In the genomic region with DNA sequence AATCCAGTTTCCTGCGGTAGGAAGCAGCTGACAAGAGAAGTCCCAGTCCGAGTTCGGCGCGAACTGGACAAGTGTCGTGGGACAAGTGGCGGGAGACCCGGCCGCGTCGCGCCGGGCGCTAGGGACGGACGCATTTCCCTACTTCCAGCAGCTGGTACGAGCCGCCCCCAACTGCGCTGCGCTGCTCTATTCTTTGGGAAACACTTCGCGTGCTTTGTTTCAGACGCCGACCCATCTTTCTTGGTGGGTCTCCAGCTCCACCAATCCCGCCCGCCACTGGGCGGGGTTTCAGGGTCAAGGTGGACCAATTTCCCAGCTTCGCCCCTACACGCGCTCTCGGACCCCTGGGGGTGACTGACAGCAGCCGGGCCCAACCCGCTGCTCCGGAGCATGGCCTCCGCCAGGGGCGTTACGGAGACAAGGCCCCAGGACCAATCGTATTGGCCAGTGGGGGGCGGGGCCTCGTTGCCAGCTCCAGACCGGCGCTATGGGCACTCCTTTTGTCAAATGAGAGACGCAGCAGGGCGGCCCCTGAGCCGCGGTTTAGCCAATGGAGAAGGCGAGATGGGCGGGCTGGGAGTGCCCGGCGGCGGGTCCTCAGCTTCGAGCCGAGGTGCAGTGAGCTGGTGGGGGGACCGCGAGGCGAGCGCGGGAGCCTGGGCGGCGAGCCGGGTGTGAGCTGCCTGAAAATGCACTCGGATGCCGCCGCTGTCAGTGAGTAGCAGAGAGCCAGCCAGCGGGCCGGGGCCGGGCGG, we compare ENCODE assay signal across 8 cellular contexts. TPM values are rescaled to one million over a fixed set of nuclear protein-coding genes. Genes with fewer than 3 reads are reported as not detected.
DNase-seq lines count a peak whose midpoint lies in the region; ATAC-seq, FAIRE-seq and TF ChIP-seq lines count a peak whose summit lies in the region.

A gene (plus strand): TSS at position 600 of the 755 bp plus-strand sequence. CDS start 90 bp downstream, at position 690.

- peak within 1 kb of the TSS; percentile 40 for H4K5ac ChIP-seq in H1 (ENCODE audit: insufficient read length, low read depth, low read length)

- no peak within 1 kb of the TSS; the same call in 1 of the 2 replicates for H3K18ac ChIP-seq in H1 (ENCODE audit: extremely low read depth, low read length)

- H2BK5ac ChIP-seq in H1 (ENCODE audit: low read depth, low read length), result no peak within 1 kb of the TSS; the same call in 1 of the 2 replicates

- ATAC-seq in GM21381 (IDR thresholded peaks at IDR 0.05; ENCODE audit: unreplicated experiment) (peak; percentile 89), memory B cell (ENCODE audit: low read depth) (peak; percentile 84)
- peak; percentile 92 for ATAC-seq in activated CD8-positive, alpha-beta memory T cell treated with anti-CD3 and anti-CD28 coated beads, Interleukin-2, amount 10 ng/mL, durations not matched to agents 7 days and 5 days

- TF ChIP-seq RAD21 in H1 (IDR thresholded peaks at IDR 0.05 in 1 of 2, conservative IDR thresholded peaks at IDR 0.05 in 1 of 2; ENCODE audit: low read depth in 2 of 2, low read length in 2 of 2), result no peak

- H4K91ac ChIP-seq in H1 (replicated peaks; ENCODE audit: insufficient read length, low read length), result no peak within 1 kb of the TSS

- H3K36me3 Mint-ChIP-seq in Calu3 (ENCODE audit: insufficient read depth, unreplicated experiment) (peaks cover 35% of the 10 kb centered on the region), memory B cell (peaks cover 4% of the 10 kb centered on the region)
- H3K36me3 Mint-ChIP-seq in activated CD8-positive, alpha-beta memory T cell treated with anti-CD3 and anti-CD28 coated beads, Interleukin-2, amount 10 ng/mL, durations not matched to agents 7 days and 5 days, result peaks cover 2% of the 10 kb centered on the region

- BruUV-seq in Calu3 (replicated peaks; lab: Mats Ljungman, UMichigan), result no TSS peak

- H3K56ac ChIP-seq in H1 (replicated peaks; ENCODE audit: insufficient read length, low read depth, low read length), result no peak within 1 kb of the TSS

- TF ChIP-seq CTCF in Calu3 (IDR thresholded peaks at IDR 0.05; ENCODE audit: unreplicated experiment) (no peak), H1 (IDR thresholded peaks at IDR 0.05; ENCODE audit: control extremely low read depth in 1 of 3, insufficient read depth in 1 of 3, low read depth in 1 of 3, low read length in 3 of 3) (peak in 2 of 3 experiments; percentile 7 to 36; a peak in 1 of 4 replicates)

- no peak within 1 kb of the TSS for H2BK12ac ChIP-seq in H1 (ENCODE audit: low read depth, low read length)

- no peak for FAIRE-seq in H1 (lab: Jason Lieb, UNC)

- peaks cover 3% of the 10 kb centered on the region; the same call in 1 of the 2 replicates for H3K79me1 ChIP-seq in H1 (ENCODE audit: low read depth, low read length)

- peak within 1 kb of the TSS; percentile 91 for H3K27ac Mint-ChIP-seq in Calu3 (ENCODE audit: unreplicated experiment)
- H3K27ac Mint-ChIP-seq in activated CD8-positive, alpha-beta memory T cell treated with anti-CD3 and anti-CD28 coated beads, Interleukin-2, amount 10 ng/mL, durations not matched to agents 7 days and 5 days, result peak within 1 kb of the TSS; percentile 89
- H3K27ac Mint-ChIP-seq in memory B cell, result peak within 1 kb of the TSS; percentile 75

- peak within 1 kb of the TSS; percentile 80 for H3K9ac ChIP-seq in NT2/D1 (ENCODE audit: insufficient read length, low read depth)
- peak within 1 kb of the TSS; percentile 31 to 74 (median 58) for H3K9ac ChIP-seq in H1 (replicated peaks in 1 of 4; ENCODE audit: extremely low read depth in 1 of 4, low read depth in 3 of 4, low read length in 3 of 4)

- H3K27me3 Mint-ChIP-seq in Calu3 (ENCODE audit: unreplicated experiment) (no peaks in the 10 kb centered on the region), memory B cell (no peaks in the 10 kb centered on the region)
- no peaks in the 10 kb centered on the region for H3K27me3 Mint-ChIP-seq in activated CD8-positive, alpha-beta memory T cell treated with anti-CD3 and anti-CD28 coated beads, Interleukin-2, amount 10 ng/mL, durations not matched to agents 7 days and 5 days

- H3K23ac ChIP-seq in H1 (ENCODE audit: insufficient read length), result no peak within 1 kb of the TSS

- CTCF ChIA-PET in Calu3 (lab: Charles Lee), result interaction anchor here (0.6 kb wide), 1 partner anchor 53 kb away, joined by 4 read pairs; no protein-coding TSS in a partner anchor
- CTCF ChIA-PET in activated CD8-positive, alpha-beta memory T cell treated with anti-CD3 and anti-CD28 coated beads, Interleukin-2, amount 10 ng/mL, durations not matched to agents 7 days and 5 days (lab: Charles Lee), result interaction anchor here (0.8 to 1.7 kb wide), 8 partner anchors 10 to 195 kb away, joined by 3 to 8 read pairs (median 3); a partner anchor contains a TSS
- CTCF ChIA-PET in H1 (lab: Charles Lee; ENCODE audit: partially characterized antibody), result interaction anchor here (1.0 to 1.2 kb wide), 4 partner anchors 10 to 51 kb away, joined by 3 to 7 read pairs (median 3); no protein-coding TSS in a partner anchor

- peak within 1 kb of the TSS; percentile 96 for H2AFZ ChIP-seq in H1 (ENCODE audit: low read length)

- POLR2A ChIA-PET in H1 (lab: Charles Lee; ENCODE audit: partially characterized antibody), result interaction anchor here (1.0 to 1.6 kb wide), 3 partner anchors 10 to 196 kb away, joined by 4 to 6 read pairs (median 4); a partner anchor contains a TSS

- TF ChIP-seq EP300 in H1 (IDR thresholded peaks at IDR 0.05; ENCODE audit: borderline replicate concordance in 1 of 2, low read depth in 2 of 2, low read length in 2 of 2), result no peak

- peaks cover 16% of the 10 kb centered on the region for H3K23me2 ChIP-seq in H1 (ENCODE audit: low read depth, low read length)

- no peaks in the 10 kb centered on the region for H3K4me1 Mint-ChIP-seq in Calu3 (ENCODE audit: low read depth, unreplicated experiment)
- H3K4me1 Mint-ChIP-seq in activated CD8-positive, alpha-beta memory T cell treated with anti-CD3 and anti-CD28 coated beads, Interleukin-2, amount 10 ng/mL, durations not matched to agents 7 days and 5 days, result peaks cover 17% of the 10 kb centered on the region
- H3K4me1 Mint-ChIP-seq in memory B cell, result peaks cover 11% of the 10 kb centered on the region

- H2BK15ac ChIP-seq in H1 (ENCODE audit: low read length), result no peak within 1 kb of the TSS

- peak within 1 kb of the TSS; percentile 39; the same call in 1 of the 2 replicates for H4K8ac ChIP-seq in H1 (ENCODE audit: extremely low read depth, insufficient read depth, low read length)

- H3K36me3 ChIP-seq in NT2/D1 (ENCODE audit: insufficient read depth, insufficient read length, low read length), result peaks cover 4% of the 10 kb centered on the region
- H3K36me3 ChIP-seq in H1 (ENCODE audit: control insufficient read depth in 2 of 4, insufficient read depth in 4 of 4, low read length in 3 of 4), result no peaks in the 10 kb centered on the region

- peak in 1 of 2 experiments; percentile 38; a peak in 1 of 3 replicates for TF ChIP-seq POLR2A in H1 (IDR thresholded peaks at IDR 0.05; ENCODE audit: control extremely low read depth in 1 of 2, low read depth in 2 of 2, low read length in 2 of 2)

- WGBS in H1 (ENCODE audit: extremely low coverage in 1 of 2, insufficient coverage in 1 of 2, insufficient read length in 1 of 2, insufficient replicate concordance in 2 of 2, low coverage in 1 of 2, low lambda C conversion rate in 2 of 2, missing lambda C conversion rate in 1 of 2), 2 experiments, result 1% methylated on average over 58 of the region's 68 CpGs; no CpG with 5 or more reads in 1 of the 2 experiments

- H3K4me3 ChIP-seq in NT2/D1 (ENCODE audit: insufficient read length, low read depth), result peak within 1 kb of the TSS; percentile 69
- peak within 1 kb of the TSS; percentile 78 to 91 (median 86) for H3K4me3 ChIP-seq in H1 (ENCODE audit: extremely low read depth in 1 of 4, insufficient read depth in 2 of 4, low read depth in 3 of 4, low read length in 4 of 4)

- no peak within 1 kb of the TSS for H2BK20ac ChIP-seq in H1 (ENCODE audit: low read length)

- H3K4ac ChIP-seq in H1 (replicated peaks; ENCODE audit: insufficient read length, low read depth, low read length), result no peak within 1 kb of the TSS

- H3K27me3 ChIP-seq in NT2/D1 (ENCODE audit: insufficient read depth, insufficient read length) (peaks cover 23% of the 10 kb centered on the region), H1 (replicated peaks in 1 of 4; ENCODE audit: control insufficient read depth in 3 of 4, extremely low read depth in 1 of 4, insufficient read depth in 3 of 4, low read length in 3 of 4) (peaks cover 0 to 5% (median 4%) of the 10 kb centered on the region in 4 experiments; a peak in 5 of 7 replicates)

- H3K27ac ChIP-seq in H1 (ENCODE audit: low read depth, low read length), result no peak within 1 kb of the TSS

- H3K4me1 ChIP-seq in NT2/D1 (ENCODE audit: insufficient read depth, insufficient read length) (peaks cover 6% of the 10 kb centered on the region), H1 (replicated peaks in 1 of 4; ENCODE audit: control insufficient read depth in 3 of 4, insufficient read depth in 4 of 4, low read length in 3 of 4) (peaks cover 0 to 8% (median 3%) of the 10 kb centered on the region in 4 experiments; a peak in 5 of 7 replicates)

- DNase-seq in Calu3, result peak; percentile 98
- DNase-seq in HUDEP-2 (lab: John Stamatoyannopoulos, UW; ENCODE audit: unreplicated experiment in 76 of 76), result peak in 75 of 76 experiments; percentile 66 to 100 (median 99)
- peak; percentile 96 for DNase-seq in NT2/D1 (ENCODE audit: low read depth, low spot score)
- DNase-seq in activated CD8-positive, alpha-beta memory T cell treated with anti-CD3 and anti-CD28 coated beads, Interleukin-2, amount 10 ng/mL, durations not matched to agents 7 days and 5 days, result peak; percentile 99
- peak; percentile 98 to 99 for DNase-seq in H1 (ENCODE audit: low read depth in 1 of 2, low spot score in 2 of 2)
- peak; percentile 95 to 96 for DNase-seq in memory B cell (ENCODE audit: low spot score in 2 of 2)
- peak; percentile 100 for DNase-seq in stimulated activated CD8-positive, alpha-beta memory T cell treated with anti-CD3 and anti-CD28 coated beads, Interleukin-12 subunit alpha, Interleukin-12 subunit beta, amount 100 ng/mL, for 24 hours (ENCODE audit: extremely low read depth)

- no peak within 1 kb of the TSS for H2BK120ac ChIP-seq in H1 (replicated peaks; ENCODE audit: low read depth, low read length)

- H2AK5ac ChIP-seq in H1 (ENCODE audit: low read depth, low read length), result no peak within 1 kb of the TSS

- peaks cover 6 to 35% of the 10 kb centered on the region in 2 experiments for H3K79me2 ChIP-seq in H1 (ENCODE audit: control insufficient read depth in 1 of 2, insufficient read depth in 2 of 2, low read length in 2 of 2)

- intact Hi-C loops in Calu3 (cut with micrococcal nuclease; ENCODE audit: unreplicated experiment), result loop anchor here (5.0 kb wide), 1 partner anchor 185 kb away; no protein-coding TSS in a partner anchor

- no peaks in the 10 kb centered on the region for H3K9me3 ChIP-seq in NT2/D1 (ENCODE audit: insufficient read depth, low read length)
- no peaks in the 10 kb centered on the region for H3K9me3 ChIP-seq in H1 (ENCODE audit: insufficient read depth in 2 of 2, low read depth in 1 of 2, low read length in 1 of 2)

- no peak within 1 kb of the TSS for H3K14ac ChIP-seq in H1 (ENCODE audit: insufficient read length)

- H4K20me1 ChIP-seq in H1 (replicated peaks in 1 of 2; ENCODE audit: control insufficient read depth in 1 of 2, insufficient read depth in 2 of 2, low read length in 2 of 2), result peaks cover 0 to 3% of the 10 kb centered on the region in 2 experiments

- no peaks in the 10 kb centered on the region for H3K9me3 Mint-ChIP-seq in Calu3 (ENCODE audit: low read depth, unreplicated experiment)
- H3K9me3 Mint-ChIP-seq in activated CD8-positive, alpha-beta memory T cell treated with anti-CD3 and anti-CD28 coated beads, Interleukin-2, amount 10 ng/mL, durations not matched to agents 7 days and 5 days (ENCODE audit: low read depth), result no peaks in the 10 kb centered on the region
- H3K9me3 Mint-ChIP-seq in memory B cell, result peaks cover 3% of the 10 kb centered on the region

- H3K4me3 Mint-ChIP-seq in Calu3 (ENCODE audit: low read depth, unreplicated experiment) (peak within 1 kb of the TSS; percentile 89), memory B cell (peak within 1 kb of the TSS; percentile 95)
- H3K4me3 Mint-ChIP-seq in activated CD8-positive, alpha-beta memory T cell treated with anti-CD3 and anti-CD28 coated beads, Interleukin-2, amount 10 ng/mL, durations not matched to agents 7 days and 5 days, result peak within 1 kb of the TSS; percentile 91

- H3K4me2 ChIP-seq in H1 (ENCODE audit: insufficient read depth in 1 of 2, low read depth in 2 of 2, low read length in 2 of 2), result peak within 1 kb of the TSS; percentile 95 to 98

RNA-seq across cellular contexts. Expression of the gene that starts here (rescaled TPM):
- 40.2 and 40.3 TPM in 2 replicates for total RNA-seq in Calu3 (2022)
- total RNA-seq in activated CD8-positive, alpha-beta memory T cell treated with anti-CD3 and anti-CD28 coated beads, Interleukin-2, amount 10 ng/mL, durations not matched to agents 7 days and 5 days, result 10 to 100 TPM; 28.4 to 30.0 TPM
- 55.9 and 57.3 TPM in 2 replicates for total RNA-seq in H1 (2021; fragmentation: NEBNext Ultra II Directional; extraction: Animal tissue kit (Norgen Biotek cat#: 25700))
- 19.2 and 22.9 TPM in 2 replicates for polyA plus RNA-seq in H1 (2011; rRNA removed)
- polyA plus RNA-seq in H1 (2011; cell fraction: cytosol; rRNA removed), result 22.3 TPM
- polyA plus RNA-seq in H1 (2011; cell fraction: nucleus; rRNA removed), result 30.0 TPM
- 28.8 to 52.4 TPM (median 44.0 TPM) in 4 replicates for polyA plus RNA-seq in H1 (2012, experiment 1 of 2)
- 1.3 TPM for polyA plus RNA-seq in H1 (2012, experiment 2 of 2)
- polyA plus RNA-seq in H1 (2013, experiment 1 of 2), result 17.3 TPM
- 16.2 TPM for polyA plus RNA-seq in H1 (2013, experiment 2 of 2)
- 116 and 135 TPM in 2 replicates for polyA minus RNA-seq in H1 (2011; rRNA and poly(A)+ RNA removed)
- 36.2 TPM for polyA minus RNA-seq in H1 (2011; cell fraction: cytosol; rRNA and poly(A)+ RNA removed)
- polyA minus RNA-seq in H1 (2011; cell fraction: nucleus; rRNA and poly(A)+ RNA removed), result 114 TPM
